1 cellular context compared by ENCODE assay signal in the genomic region with DNA sequence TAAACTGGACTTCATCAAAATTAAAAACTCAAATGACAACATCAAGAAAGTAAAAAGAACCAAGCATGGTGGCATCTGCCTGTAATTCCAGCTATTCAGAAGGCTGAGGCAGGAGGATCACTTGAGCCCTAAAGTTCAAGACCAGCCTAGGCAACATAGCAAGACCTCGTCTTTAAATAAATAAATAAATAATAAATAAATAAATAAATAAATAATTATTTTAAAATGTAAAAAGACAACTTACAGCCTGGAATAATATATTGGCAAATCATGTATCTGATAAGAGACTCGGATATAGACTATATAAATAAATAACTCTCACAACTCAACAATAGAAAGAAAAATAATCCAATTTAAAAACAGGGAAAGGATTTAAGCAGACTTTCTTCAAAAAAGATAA.
TF ChIP-seq lines count a peak whose summit lies in the region.

No MANE protein-coding gene starts in this region.

TF ChIP-seq in HEK293, 187 proteins besides CTCF, POLR2A, EP300 and RAD21 (continued from another document):
- TF ChIP-seq, protein P1, sequence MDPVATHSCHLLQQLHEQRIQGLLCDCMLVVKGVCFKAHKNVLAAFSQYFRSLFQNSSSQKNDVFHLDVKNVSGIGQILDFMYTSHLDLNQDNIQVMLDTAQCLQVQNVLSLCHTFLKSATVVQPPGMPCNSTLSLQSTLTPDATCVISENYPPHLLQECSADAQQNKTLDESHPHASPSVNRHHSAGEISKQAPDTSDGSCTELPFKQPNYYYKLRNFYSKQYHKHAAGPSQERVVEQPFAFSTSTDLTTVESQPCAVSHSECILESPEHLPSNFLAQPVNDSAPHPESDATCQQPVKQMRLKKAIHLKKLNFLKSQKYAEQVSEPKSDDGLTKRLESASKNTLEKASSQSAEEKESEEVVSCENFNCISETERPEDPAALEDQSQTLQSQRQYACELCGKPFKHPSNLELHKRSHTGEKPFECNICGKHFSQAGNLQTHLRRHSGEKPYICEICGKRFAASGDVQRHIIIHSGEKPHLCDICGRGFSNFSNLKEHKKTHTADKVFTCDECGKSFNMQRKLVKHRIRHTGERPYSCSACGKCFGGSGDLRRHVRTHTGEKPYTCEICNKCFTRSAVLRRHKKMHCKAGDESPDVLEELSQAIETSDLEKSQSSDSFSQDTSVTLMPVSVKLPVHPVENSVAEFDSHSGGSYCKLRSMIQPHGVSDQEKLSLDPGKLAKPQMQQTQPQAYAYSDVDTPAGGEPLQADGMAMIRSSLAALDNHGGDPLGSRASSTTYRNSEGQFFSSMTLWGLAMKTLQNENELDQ (tag by site-specific recombination; IDR thresholded peaks at IDR 0.05; ENCODE audit: low read depth), result no peak
- TF ChIP-seq ZNF837 (tag by site-specific recombination; IDR thresholded peaks at IDR 0.05) (no peak), ZNF394 (tag by site-specific recombination; IDR thresholded peaks at IDR 0.05; ENCODE audit: borderline replicate concordance) (peak; percentile 66; the same call in 1 of the 2 replicates), ZNF610 (tag by site-specific recombination; IDR thresholded peaks at IDR 0.05; ENCODE audit: borderline replicate concordance) (no peak), ZNF19 (tag by site-specific recombination; IDR thresholded peaks at IDR 0.05; ENCODE audit: low read depth) (no peak), ZBTB48 (tag by site-specific recombination; IDR thresholded peaks at IDR 0.05) (no peak), ZNF157 (tag by site-specific recombination; IDR thresholded peaks at IDR 0.05) (no peak), ZNF701 (tag by site-specific recombination; IDR thresholded peaks at IDR 0.05) (no peak), ZNF426 (tag by site-specific recombination; IDR thresholded peaks at IDR 0.05) (peak; percentile 53), ZNF404 (tag by site-specific recombination; IDR thresholded peaks at IDR 0.05) (no peak), ZNF501 (tag by site-specific recombination; IDR thresholded peaks at IDR 0.05) (no peak), KLF1 (tag by site-specific recombination; IDR thresholded peaks at IDR 0.05) (no peak), ZNF692 (tag by site-specific recombination; IDR thresholded peaks at IDR 0.05) (no peak), ZNF529 (tag by site-specific recombination; IDR thresholded peaks at IDR 0.05; ENCODE audit: insufficient replicate concordance) (no peak), ZFHX2 (tag by site-specific recombination; conservative IDR thresholded peaks at IDR 0.05) (no peak)
- TF ChIP-seq, protein P2, sequence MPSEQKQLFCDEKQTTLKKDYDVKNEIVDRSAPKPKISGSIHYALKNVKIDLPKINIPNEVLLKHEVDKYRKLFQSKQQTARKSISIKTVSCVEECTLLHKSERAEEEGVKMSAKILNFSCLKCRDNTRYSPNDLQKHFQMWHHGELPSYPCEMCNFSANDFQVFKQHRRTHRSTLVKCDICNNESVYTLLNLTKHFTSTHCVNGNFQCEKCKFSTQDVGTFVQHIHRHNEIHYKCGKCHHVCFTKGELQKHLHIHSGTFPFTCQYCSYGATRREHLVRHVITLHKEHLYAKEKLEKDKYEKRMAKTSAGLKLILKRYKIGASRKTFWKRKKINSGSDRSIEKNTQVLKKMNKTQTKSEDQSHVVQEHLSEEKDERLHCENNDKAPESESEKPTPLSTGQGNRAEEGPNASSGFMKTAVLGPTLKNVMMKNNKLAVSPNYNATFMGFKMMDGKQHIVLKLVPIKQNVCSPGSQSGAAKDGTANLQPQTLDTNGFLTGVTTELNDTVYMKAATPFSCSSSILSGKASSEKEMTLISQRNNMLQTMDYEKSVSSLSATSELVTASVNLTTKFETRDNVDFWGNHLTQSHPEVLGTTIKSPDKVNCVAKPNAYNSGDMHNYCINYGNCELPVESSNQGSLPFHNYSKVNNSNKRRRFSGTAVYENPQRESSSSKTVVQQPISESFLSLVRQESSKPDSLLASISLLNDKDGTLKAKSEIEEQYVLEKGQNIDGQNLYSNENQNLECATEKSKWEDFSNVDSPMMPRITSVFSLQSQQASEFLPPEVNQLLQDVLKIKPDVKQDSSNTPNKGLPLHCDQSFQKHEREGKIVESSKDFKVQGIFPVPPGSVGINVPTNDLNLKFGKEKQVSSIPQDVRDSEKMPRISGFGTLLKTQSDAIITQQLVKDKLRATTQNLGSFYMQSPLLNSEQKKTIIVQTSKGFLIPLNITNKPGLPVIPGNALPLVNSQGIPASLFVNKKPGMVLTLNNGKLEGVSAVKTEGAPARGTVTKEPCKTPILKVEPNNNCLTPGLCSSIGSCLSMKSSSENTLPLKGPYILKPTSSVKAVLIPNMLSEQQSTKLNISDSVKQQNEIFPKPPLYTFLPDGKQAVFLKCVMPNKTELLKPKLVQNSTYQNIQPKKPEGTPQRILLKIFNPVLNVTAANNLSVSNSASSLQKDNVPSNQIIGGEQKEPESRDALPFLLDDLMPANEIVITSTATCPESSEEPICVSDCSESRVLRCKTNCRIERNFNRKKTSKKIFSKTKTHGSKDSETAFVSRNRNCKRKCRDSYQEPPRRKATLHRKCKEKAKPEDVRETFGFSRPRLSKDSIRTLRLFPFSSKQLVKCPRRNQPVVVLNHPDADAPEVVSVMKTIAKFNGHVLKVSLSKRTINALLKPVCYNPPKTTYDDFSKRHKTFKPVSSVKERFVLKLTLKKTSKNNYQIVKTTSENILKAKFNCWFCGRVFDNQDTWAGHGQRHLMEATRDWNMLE (tag by site-specific recombination; conservative IDR thresholded peaks at IDR 0.05; ENCODE audit: low read depth), result no peak; the same call in 1 of the 2 replicates
- TF ChIP-seq, protein P3, sequence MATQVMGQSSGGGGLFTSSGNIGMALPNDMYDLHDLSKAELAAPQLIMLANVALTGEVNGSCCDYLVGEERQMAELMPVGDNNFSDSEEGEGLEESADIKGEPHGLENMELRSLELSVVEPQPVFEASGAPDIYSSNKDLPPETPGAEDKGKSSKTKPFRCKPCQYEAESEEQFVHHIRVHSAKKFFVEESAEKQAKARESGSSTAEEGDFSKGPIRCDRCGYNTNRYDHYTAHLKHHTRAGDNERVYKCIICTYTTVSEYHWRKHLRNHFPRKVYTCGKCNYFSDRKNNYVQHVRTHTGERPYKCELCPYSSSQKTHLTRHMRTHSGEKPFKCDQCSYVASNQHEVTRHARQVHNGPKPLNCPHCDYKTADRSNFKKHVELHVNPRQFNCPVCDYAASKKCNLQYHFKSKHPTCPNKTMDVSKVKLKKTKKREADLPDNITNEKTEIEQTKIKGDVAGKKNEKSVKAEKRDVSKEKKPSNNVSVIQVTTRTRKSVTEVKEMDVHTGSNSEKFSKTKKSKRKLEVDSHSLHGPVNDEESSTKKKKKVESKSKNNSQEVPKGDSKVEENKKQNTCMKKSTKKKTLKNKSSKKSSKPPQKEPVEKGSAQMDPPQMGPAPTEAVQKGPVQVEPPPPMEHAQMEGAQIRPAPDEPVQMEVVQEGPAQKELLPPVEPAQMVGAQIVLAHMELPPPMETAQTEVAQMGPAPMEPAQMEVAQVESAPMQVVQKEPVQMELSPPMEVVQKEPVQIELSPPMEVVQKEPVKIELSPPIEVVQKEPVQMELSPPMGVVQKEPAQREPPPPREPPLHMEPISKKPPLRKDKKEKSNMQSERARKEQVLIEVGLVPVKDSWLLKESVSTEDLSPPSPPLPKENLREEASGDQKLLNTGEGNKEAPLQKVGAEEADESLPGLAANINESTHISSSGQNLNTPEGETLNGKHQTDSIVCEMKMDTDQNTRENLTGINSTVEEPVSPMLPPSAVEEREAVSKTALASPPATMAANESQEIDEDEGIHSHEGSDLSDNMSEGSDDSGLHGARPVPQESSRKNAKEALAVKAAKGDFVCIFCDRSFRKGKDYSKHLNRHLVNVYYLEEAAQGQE (tag by site-specific recombination; IDR thresholded peaks at IDR 0.05), result peak; percentile 29; the same call in 1 of the 2 replicates
- TF ChIP-seq, protein P4, sequence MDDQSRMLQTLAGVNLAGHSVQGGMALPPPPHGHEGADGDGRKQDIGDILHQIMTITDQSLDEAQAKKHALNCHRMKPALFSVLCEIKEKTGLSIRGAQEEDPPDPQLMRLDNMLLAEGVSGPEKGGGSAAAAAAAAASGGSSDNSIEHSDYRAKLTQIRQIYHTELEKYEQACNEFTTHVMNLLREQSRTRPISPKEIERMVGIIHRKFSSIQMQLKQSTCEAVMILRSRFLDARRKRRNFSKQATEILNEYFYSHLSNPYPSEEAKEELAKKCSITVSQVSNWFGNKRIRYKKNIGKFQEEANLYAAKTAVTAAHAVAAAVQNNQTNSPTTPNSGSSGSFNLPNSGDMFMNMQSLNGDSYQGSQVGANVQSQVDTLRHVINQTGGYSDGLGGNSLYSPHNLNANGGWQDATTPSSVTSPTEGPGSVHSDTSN (CRISPR knock-in tag; IDR thresholded peaks at IDR 0.05), result no peak
- TF ChIP-seq, protein P5, sequence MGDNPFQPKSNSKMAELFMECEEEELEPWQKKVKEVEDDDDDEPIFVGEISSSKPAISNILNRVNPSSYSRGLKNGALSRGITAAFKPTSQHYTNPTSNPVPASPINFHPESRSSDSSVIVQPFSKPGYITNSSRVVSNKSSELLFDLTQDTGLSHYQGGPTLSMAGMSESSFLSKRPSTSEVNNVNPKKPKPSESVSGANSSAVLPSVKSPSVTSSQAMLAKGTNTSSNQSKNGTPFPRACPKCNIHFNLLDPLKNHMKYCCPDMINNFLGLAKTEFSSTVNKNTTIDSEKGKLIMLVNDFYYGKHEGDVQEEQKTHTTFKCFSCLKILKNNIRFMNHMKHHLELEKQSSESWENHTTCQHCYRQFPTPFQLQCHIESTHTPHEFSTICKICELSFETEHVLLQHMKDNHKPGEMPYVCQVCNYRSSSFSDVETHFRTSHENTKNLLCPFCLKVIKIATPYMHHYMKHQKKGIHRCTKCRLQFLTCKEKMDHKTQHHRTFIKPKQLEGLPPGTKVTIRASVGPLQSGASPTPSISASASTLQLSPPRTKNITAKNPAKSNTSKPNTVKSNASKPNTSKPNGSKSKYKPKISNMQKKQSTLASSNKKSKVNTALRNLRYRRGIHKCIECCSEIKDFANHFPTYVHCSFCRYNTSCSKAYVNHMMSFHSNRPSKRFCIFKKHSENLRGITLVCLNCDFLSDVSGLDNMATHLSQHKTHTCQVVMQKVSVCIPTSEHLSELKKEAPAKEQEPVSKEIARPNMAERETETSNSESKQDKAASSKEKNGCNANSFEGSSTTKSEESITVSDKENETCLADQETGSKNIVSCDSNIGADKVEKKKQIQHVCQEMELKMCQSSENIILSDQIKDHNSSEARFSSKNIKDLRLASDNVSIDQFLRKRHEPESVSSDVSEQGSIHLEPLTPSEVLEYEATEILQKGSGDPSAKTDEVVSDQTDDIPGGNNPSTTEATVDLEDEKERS (tag by site-specific recombination; IDR thresholded peaks at IDR 0.05), result no peak
